Comparison of ENCODE assay signal across 8 cellular contexts in the genomic region with DNA sequence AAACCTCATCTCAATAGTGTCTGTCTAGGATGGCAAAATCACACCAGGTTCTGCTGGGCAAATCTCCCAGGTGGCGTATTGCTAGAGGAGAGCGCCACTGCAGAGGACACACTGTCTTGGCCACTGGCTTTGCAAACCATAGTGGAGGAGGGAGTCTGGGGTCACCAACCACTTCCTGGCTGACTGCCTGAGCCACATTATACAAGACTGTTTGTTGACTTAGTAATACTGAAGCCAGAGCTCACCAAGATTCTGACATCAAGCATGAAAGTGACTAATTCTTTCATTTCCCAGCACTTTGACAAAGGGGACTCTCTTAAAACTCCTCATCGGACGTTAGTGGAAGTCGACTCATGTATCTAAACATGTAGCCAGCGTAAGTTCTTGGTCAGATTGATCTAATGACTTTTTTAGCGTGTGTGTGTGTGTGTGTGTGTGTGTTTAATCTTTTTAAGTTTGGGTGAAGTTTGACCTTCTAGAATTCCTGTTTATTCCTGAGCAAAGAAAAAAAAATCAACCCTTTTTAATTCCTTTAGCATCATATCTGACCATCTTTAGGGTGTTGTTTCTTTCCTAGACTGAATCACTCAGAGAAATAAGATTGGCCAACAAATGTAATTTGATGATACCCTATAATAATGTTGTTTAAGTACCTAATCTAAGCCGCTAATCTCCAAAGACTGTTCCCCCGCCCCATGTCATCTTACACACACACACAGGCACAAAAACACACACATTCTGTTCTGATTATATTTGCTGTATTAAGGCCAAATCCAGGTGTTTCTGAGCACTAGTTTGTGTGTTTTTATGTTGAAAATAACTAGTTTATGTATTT. TPM values are rescaled to one million over a fixed set of nuclear protein-coding genes. Genes with fewer than 3 reads are reported as not detected.
DNase-seq lines count a peak whose midpoint lies in the region; FAIRE-seq and TF ChIP-seq lines count a peak whose summit lies in the region.

No MANE protein-coding gene starts in this region.

- intact Hi-C loops in activated CD4-positive, alpha-beta memory T cell treated with anti-CD3 and anti-CD28 coated beads for 36 hours (cut with micrococcal nuclease) = loop anchor here (1.0 kb wide), 7 partner anchors 13 to 84 kb away; a partner anchor contains a TSS

- H3K4me3 Mint-ChIP-seq in activated CD4-positive, alpha-beta memory T cell treated with anti-CD3 and anti-CD28 coated beads for 36 hours = peak overlapping the region; percentile 65

- DNase-seq in GM12892 (ENCODE audit: insufficient read length) (no peak), NCI-H2029 (lab: John Stamatoyannopoulos, UW) (peak; percentile 66), epithelial cell of prostate (ENCODE audit: low read depth, low spot score) (peak; percentile 82), non-pigmented ciliary epithelial cell (ENCODE audit: low read depth) (peak; percentile 83), iPS-NIHi11 (ENCODE audit: low spot score) (no peak), cortex of kidney (lab: John Stamatoyannopoulos, UW) (no peak)
- peak; percentile 88 for DNase-seq in activated CD4-positive, alpha-beta memory T cell treated with anti-CD3 and anti-CD28 coated beads for 36 hours

- no peaks in the 10 kb centered on the region for H3K9me3 ChIP-seq in HEK293 (ENCODE audit: control insufficient read depth, insufficient read depth, low read depth, low read length)

- CTCF ChIA-PET in HEK293 (lab: Yijun Ruan, JAX) = interaction anchor here (0.6 to 6.7 kb wide), 7 partner anchors 11 to 554 kb away, joined by 3 to 68 read pairs (median 20); a partner anchor contains a TSS
- CTCF ChIA-PET in activated CD4-positive, alpha-beta memory T cell treated with anti-CD3 and anti-CD28 coated beads for 36 hours (lab: Charles Lee) = interaction anchor here (0.8 to 8.3 kb wide), 5 partner anchors 14 to 90 kb away, joined by 3 to 235 read pairs (median 13); a partner anchor contains a TSS

- peaks cover 5% of the 10 kb centered on the region for H3K36me3 Mint-ChIP-seq in activated CD4-positive, alpha-beta memory T cell treated with anti-CD3 and anti-CD28 coated beads for 36 hours

- H3K4me3 ChIP-seq in HEK293 (ENCODE audit: low read depth, low read length) = no peak overlapping the region

- no peaks in the 10 kb centered on the region for H3K27me3 Mint-ChIP-seq in activated CD4-positive, alpha-beta memory T cell treated with anti-CD3 and anti-CD28 coated beads for 36 hours

- H3K27ac ChIP-seq in HEK293 (ENCODE audit: extremely low read depth, low read depth, low read length) (peak overlapping the region; percentile 34; the same call in 1 of the 2 replicates), epithelial cell of prostate (peak overlapping the region; percentile 78)

- POLR2A ChIA-PET in HEK293 (lab: Yijun Ruan, JAX) = interaction anchor here (0.6 kb wide), 1 partner anchor 361 kb away, joined by 4 read pairs; no protein-coding TSS in a partner anchor
- POLR2A ChIA-PET in activated CD4-positive, alpha-beta memory T cell treated with anti-CD3 and anti-CD28 coated beads for 36 hours (lab: Charles Lee) = interaction anchor here (0.7 to 3.2 kb wide), 10 partner anchors 11 to 62 kb away, joined by 3 to 18 read pairs (median 4); a partner anchor contains a TSS

- no peaks in the 10 kb centered on the region; a peak in 1 of 3 replicates for H3K36me3 ChIP-seq in HEK293 (ENCODE audit: control insufficient read depth in 2 of 2, insufficient read depth in 1 of 2, low read length in 2 of 2)

- 0 out of 2 replicates have a peak, but pooled peaks have one; percentile 20 for TF ChIP-seq POLR2A in GM12892 (IDR thresholded peaks at IDR 0.05; ENCODE audit: low read depth, low read length)

- H3K4me1 ChIP-seq in HEK293 (ENCODE audit: control insufficient read depth, insufficient read depth, low read length) = peaks cover 11% of the 10 kb centered on the region

- H3K4me1 Mint-ChIP-seq in activated CD4-positive, alpha-beta memory T cell treated with anti-CD3 and anti-CD28 coated beads for 36 hours (ENCODE audit: low read depth) = peaks cover 80% of the 10 kb centered on the region

- no peaks in the 10 kb centered on the region for H3K9me3 Mint-ChIP-seq in activated CD4-positive, alpha-beta memory T cell treated with anti-CD3 and anti-CD28 coated beads for 36 hours

- peak; percentile 69 for FAIRE-seq in GM12892 (lab: Jason Lieb, UNC)

- peak overlapping the region; percentile 96 for H3K27ac Mint-ChIP-seq in activated CD4-positive, alpha-beta memory T cell treated with anti-CD3 and anti-CD28 coated beads for 36 hours

- no peak for TF ChIP-seq CTCF in HEK293 (tag by site-specific recombination; IDR thresholded peaks at IDR 0.05)

TF ChIP-seq in HEK293, 187 proteins besides CTCF, POLR2A, EP300 and RAD21 (continues in another document):
- TF ChIP-seq GLIS1 (tag by site-specific recombination; IDR thresholded peaks at IDR 0.05) (peak; percentile 31), ZNF510 (tag by site-specific recombination; IDR thresholded peaks at IDR 0.05; ENCODE audit: insufficient replicate concordance) (no peak), ZNF24 (tag by site-specific recombination; IDR thresholded peaks at IDR 0.05) (0 out of 2 replicates have a peak, but pooled peaks have one; percentile 34), ZNF585B (tag by site-specific recombination; IDR thresholded peaks at IDR 0.05) (no peak), ZNF341 (tag by site-specific recombination; IDR thresholded peaks at IDR 0.05; ENCODE audit: low read depth) (no peak), ZSCAN16 (tag by site-specific recombination; IDR thresholded peaks at IDR 0.05) (peak; percentile 74; the same call in 1 of the 2 replicates), ZNF140 (tag by site-specific recombination; IDR thresholded peaks at IDR 0.05) (no peak), ZNF266 (tag by site-specific recombination; IDR thresholded peaks at IDR 0.05; ENCODE audit: low read depth) (no peak), ZNF837 (tag by site-specific recombination; IDR thresholded peaks at IDR 0.05) (no peak), ZFP69B (tag by site-specific recombination; IDR thresholded peaks at IDR 0.05) (0 out of 2 replicates have a peak, but pooled peaks have one; percentile 51), ZNF561 (tag by site-specific recombination; IDR thresholded peaks at IDR 0.05; ENCODE audit: borderline replicate concordance) (0 out of 2 replicates have a peak, but pooled peaks have one; percentile 17), ZNF155 (tag by site-specific recombination; IDR thresholded peaks at IDR 0.05) (no peak), ZNF610 (tag by site-specific recombination; IDR thresholded peaks at IDR 0.05; ENCODE audit: borderline replicate concordance) (no peak), ZNF132 (tag by site-specific recombination; IDR thresholded peaks at IDR 0.05; ENCODE audit: borderline replicate concordance) (no peak), ZEB2 (tag by site-specific recombination; IDR thresholded peaks at IDR 0.05) (peak; percentile 56; the same call in 1 of the 2 replicates)
- TF ChIP-seq, protein P1, sequence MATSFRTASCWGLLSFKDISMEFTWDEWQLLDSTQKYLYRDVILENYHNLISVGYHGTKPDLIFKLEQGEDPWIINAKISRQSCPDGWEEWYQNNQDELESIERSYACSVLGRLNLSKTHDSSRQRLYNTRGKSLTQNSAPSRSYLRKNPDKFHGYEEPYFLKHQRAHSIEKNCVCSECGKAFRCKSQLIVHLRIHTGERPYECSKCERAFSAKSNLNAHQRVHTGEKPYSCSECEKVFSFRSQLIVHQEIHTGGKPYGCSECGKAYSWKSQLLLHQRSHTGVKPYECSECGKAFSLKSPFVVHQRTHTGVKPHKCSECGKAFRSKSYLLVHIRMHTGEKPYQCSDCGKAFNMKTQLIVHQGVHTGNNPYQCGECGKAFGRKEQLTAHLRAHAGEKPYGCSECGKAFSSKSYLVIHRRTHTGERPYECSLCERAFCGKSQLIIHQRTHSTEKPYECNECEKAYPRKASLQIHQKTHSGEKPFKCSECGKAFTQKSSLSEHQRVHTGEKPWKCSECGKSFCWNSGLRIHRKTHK (tag by site-specific recombination; IDR thresholded peaks at IDR 0.05) = no peak
- TF ChIP-seq, protein P2, sequence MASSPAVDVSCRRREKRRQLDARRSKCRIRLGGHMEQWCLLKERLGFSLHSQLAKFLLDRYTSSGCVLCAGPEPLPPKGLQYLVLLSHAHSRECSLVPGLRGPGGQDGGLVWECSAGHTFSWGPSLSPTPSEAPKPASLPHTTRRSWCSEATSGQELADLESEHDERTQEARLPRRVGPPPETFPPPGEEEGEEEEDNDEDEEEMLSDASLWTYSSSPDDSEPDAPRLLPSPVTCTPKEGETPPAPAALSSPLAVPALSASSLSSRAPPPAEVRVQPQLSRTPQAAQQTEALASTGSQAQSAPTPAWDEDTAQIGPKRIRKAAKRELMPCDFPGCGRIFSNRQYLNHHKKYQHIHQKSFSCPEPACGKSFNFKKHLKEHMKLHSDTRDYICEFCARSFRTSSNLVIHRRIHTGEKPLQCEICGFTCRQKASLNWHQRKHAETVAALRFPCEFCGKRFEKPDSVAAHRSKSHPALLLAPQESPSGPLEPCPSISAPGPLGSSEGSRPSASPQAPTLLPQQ (tag by site-specific recombination; IDR thresholded peaks at IDR 0.05) = peak; percentile 17; the same call in 1 of the 2 replicates
- TF ChIP-seq, protein P3, sequence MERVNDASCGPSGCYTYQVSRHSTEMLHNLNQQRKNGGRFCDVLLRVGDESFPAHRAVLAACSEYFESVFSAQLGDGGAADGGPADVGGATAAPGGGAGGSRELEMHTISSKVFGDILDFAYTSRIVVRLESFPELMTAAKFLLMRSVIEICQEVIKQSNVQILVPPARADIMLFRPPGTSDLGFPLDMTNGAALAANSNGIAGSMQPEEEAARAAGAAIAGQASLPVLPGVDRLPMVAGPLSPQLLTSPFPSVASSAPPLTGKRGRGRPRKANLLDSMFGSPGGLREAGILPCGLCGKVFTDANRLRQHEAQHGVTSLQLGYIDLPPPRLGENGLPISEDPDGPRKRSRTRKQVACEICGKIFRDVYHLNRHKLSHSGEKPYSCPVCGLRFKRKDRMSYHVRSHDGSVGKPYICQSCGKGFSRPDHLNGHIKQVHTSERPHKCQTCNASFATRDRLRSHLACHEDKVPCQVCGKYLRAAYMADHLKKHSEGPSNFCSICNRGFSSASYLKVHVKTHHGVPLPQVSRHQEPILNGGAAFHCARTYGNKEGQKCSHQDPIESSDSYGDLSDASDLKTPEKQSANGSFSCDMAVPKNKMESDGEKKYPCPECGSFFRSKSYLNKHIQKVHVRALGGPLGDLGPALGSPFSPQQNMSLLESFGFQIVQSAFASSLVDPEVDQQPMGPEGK (tag by site-specific recombination; IDR thresholded peaks at IDR 0.05) = peak; percentile 12; the same call in 1 of the 2 replicates

RNA-seq across cellular contexts. Expression of a gene that starts 13.8 kb away (rescaled TPM):
- polyA plus RNA-seq in GM12892 (2012; ENCODE audit: missing spikeins) = 34.0 TPM
- total RNA-seq in activated CD4-positive, alpha-beta memory T cell treated with anti-CD3 and anti-CD28 coated beads for 36 hours = 10 to 100 TPM; 35.7 to 37.3 TPM

RNA-seq across cellular contexts. Expression of a gene that starts 24.5 kb away (rescaled TPM):
- 34.1 TPM for polyA plus RNA-seq in GM12892 (2012; ENCODE audit: missing spikeins)
- 10 to 100 TPM; 94.0 to 98.6 TPM for total RNA-seq in activated CD4-positive, alpha-beta memory T cell treated with anti-CD3 and anti-CD28 coated beads for 36 hours

Comparison
In these comparisons a context has a peak if more than half of its experiments do, and no peak if none do; other contexts are left out.
1. DNase-seq: peak in NCI-H2029 (single experiment), activated CD4-positive, alpha-beta memory T cell treated with anti-CD3 and anti-CD28 coated beads for 36 hours (single experiment), epithelial cell of prostate (single experiment) and non-pigmented ciliary epithelial cell (single experiment); none in GM12892 (single experiment), iPS-NIHi11 (single experiment) and cortex of kidney (single experiment).